Comparison of ENCODE assay signal across 25 cellular contexts in genomic region chr12:709631-710030, GRCh38.
"Had no signal": no experiment of that assay in that cellular context is flagged by ENCODE, and none has a peak within 500 bp of the region (broad histone marks: within the 10 kb centered on the region; RNA-seq: fewer than 3 reads in every experiment).

No MANE protein-coding gene starts in this region.

- H3K9ac ChIP-seq: SK-N-SH had no signal

- H3K27me3 ChIP-seq: Peyer's patch, SJCRH30 had no signal

- H3K4me3 ChIP-seq: Peyer's patch, SJCRH30 had no signal

- H3K27ac ChIP-seq: Peyer's patch, RWPE1, SJCRH30, VCaP had no signal

- H3K4me2 ChIP-seq: SK-N-SH had no signal

- H3K36me3 ChIP-seq: Peyer's patch, SJCRH30 had no signal

- DNase-seq: activated CD4-positive, alpha-beta memory T cell treated with anti-CD3 and anti-CD28 coated beads, Interleukin-2, amount 10 ng/mL, durations not matched to agents 7 days and 5 days; activated CD4-positive, alpha-beta T cell treated with anti-CD3 and anti-CD28 coated beads, Interleukin-2, amount 10 ng/mL, durations not matched to agents 7 days and 5 days; activated CD4-positive, CD25-positive, alpha-beta regulatory T cell; activated gamma-delta T cell treated with Interleukin-2 at 50 U/mL for 16 hours; activated naive CD4-positive, alpha-beta T cell treated with anti-CD3 and anti-CD28 coated beads, Interleukin-2, amount 10 ng/mL, durations not matched to agents 7 days and 5 days; activated naive CD8-positive, alpha-beta T cell treated with anti-CD3 and anti-CD28 coated beads for 36 hours; activated T-cell treated with anti-CD3 and anti-CD28 coated beads for 4 hours; activated T-cell treated with anti-CD3 and anti-CD28 coated beads, Interleukin-2, amount 50 U/mL, for 48 hours; cerebellar nuclear complex; Kasumi-1; KBM-7; NCI-H1048; NCI-H146; NCI-H187 treated with DMSO at 0.1 percent for 48 hours; NCI-H2107; NCI-H446 treated with DMSO at 0.1 percent for 48 hours; NCI-H526; NCI-H82; Peyer's patch; Right ventricle myocardium superior; SJCRH30; SK-N-SH; T-helper 1 cell had no signal

- H3K4me1 ChIP-seq: Peyer's patch had no signal

- H3K9me3 ChIP-seq: Peyer's patch, SJCRH30, SK-N-SH had no signal
